Comparison of ENCODE assay signal across 8 cellular contexts in the genomic region with DNA sequence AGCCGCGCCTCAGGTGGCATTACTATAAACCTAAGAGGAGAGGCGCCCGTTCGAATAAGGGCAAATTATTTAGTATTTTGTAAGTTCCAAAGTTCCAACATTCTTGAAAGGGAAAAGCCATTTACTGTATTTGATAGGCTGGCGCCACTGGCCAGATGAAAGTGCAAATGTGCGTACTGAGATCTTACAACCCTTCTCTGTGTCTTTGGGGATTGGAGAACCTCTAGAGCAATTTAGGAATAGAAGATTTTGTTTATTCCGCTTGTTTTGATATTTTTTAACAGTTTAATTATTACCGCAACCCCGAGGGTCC. TPM values are rescaled to one million over a fixed set of nuclear protein-coding genes. Genes with fewer than 3 reads are reported as not detected.
DNase-seq lines count a peak whose midpoint lies in the region; ATAC-seq and TF ChIP-seq lines count a peak whose summit lies in the region.

No MANE protein-coding gene starts in this region.

- no peak for ATAC-seq in activated naive CD4-positive, alpha-beta T cell treated with anti-CD3 and anti-CD28 coated beads, Interleukin-2, amount 50 U/mL, for 72 hours
- ATAC-seq in stimulated activated effector memory CD8-positive, alpha-beta T cell treated with anti-CD3 and anti-CD28 coated beads, Interleukin-12 subunit alpha, Interleukin-12 subunit beta, amount 100 ng/mL, for 72 hours, result no peak

- no peaks in the 10 kb centered on the region for H3K9me3 ChIP-seq in iPS-18c (ENCODE audit: control insufficient read depth, insufficient read depth, low read length)

- peak overlapping the region; percentile 18 to 88 for H3K27ac Mint-ChIP-seq in activated naive CD4-positive, alpha-beta T cell treated with anti-CD3 and anti-CD28 coated beads, Interleukin-2, amount 50 U/mL, for 72 hours
- peak overlapping the region; percentile 92 for H3K27ac Mint-ChIP-seq in stimulated activated effector memory CD8-positive, alpha-beta T cell treated with anti-CD3 and anti-CD28 coated beads, Interleukin-12 subunit alpha, Interleukin-12 subunit beta, amount 100 ng/mL, for 72 hours

- H3K4me3 ChIP-seq in HFF-Myc (replicated peaks; ENCODE audit: low read depth, low read length) (peak overlapping the region; percentile 77), iPS-18c (ENCODE audit: insufficient read depth, low read depth, low read length) (peak overlapping the region; percentile 91)

- H3K9me3 Mint-ChIP-seq in activated naive CD4-positive, alpha-beta T cell treated with anti-CD3 and anti-CD28 coated beads, Interleukin-2, amount 50 U/mL, for 72 hours, result no peaks in the 10 kb centered on the region
- no peaks in the 10 kb centered on the region for H3K9me3 Mint-ChIP-seq in stimulated activated effector memory CD8-positive, alpha-beta T cell treated with anti-CD3 and anti-CD28 coated beads, Interleukin-12 subunit alpha, Interleukin-12 subunit beta, amount 100 ng/mL, for 72 hours

- H3K4me3 Mint-ChIP-seq in stimulated activated effector memory CD8-positive, alpha-beta T cell treated with anti-CD3 and anti-CD28 coated beads, Interleukin-12 subunit alpha, Interleukin-12 subunit beta, amount 100 ng/mL, for 72 hours, result peak overlapping the region; percentile 86

- DNase-seq in HFF-Myc (ENCODE audit: extremely low read depth, low read depth) (no peak), DMS79 treated with DMSO at 0.1 percent for 48 hours (lab: John Stamatoyannopoulos, UW) (no peak), D341Med (ENCODE audit: low spot score) (no peak)
- DNase-seq in activated naive CD4-positive, alpha-beta T cell treated with anti-CD3 and anti-CD28 coated beads, Interleukin-2, amount 50 U/mL, for 72 hours (ENCODE audit: low spot score in 2 of 2), result no peak
- no peak for DNase-seq in stimulated activated effector memory CD8-positive, alpha-beta T cell treated with anti-CD3 and anti-CD28 coated beads, Interleukin-12 subunit alpha, Interleukin-12 subunit beta, amount 100 ng/mL, for 72 hours (ENCODE audit: low spot score in 2 of 2)
- DNase-seq in effector CD4-positive, alpha-beta T cell, result no peak
- no peak for DNase-seq in activated CD8-positive, alpha-beta memory T cell treated with anti-CD3 and anti-CD28 coated beads for 24 hours

- no peak for TF ChIP-seq CTCF in HFF-Myc (IDR thresholded peaks at IDR 0.05; ENCODE audit: low read depth, low read length, missing control alignments)

- H3K36me3 Mint-ChIP-seq in activated naive CD4-positive, alpha-beta T cell treated with anti-CD3 and anti-CD28 coated beads, Interleukin-2, amount 50 U/mL, for 72 hours, result peaks cover 11 to 17% of the 10 kb centered on the region in 2 donors
- H3K36me3 Mint-ChIP-seq in stimulated activated effector memory CD8-positive, alpha-beta T cell treated with anti-CD3 and anti-CD28 coated beads, Interleukin-12 subunit alpha, Interleukin-12 subunit beta, amount 100 ng/mL, for 72 hours, result peaks cover 20% of the 10 kb centered on the region

- peaks cover 34% of the 10 kb centered on the region for H3K4me1 Mint-ChIP-seq in stimulated activated effector memory CD8-positive, alpha-beta T cell treated with anti-CD3 and anti-CD28 coated beads, Interleukin-12 subunit alpha, Interleukin-12 subunit beta, amount 100 ng/mL, for 72 hours

RNA-seq across cellular contexts. Expression of gene WDR35, which starts 0.5 kb away (rescaled TPM):
- 1 to 10 TPM; 3.4 to 8.9 TPM for total RNA-seq in activated naive CD4-positive, alpha-beta T cell treated with anti-CD3 and anti-CD28 coated beads, Interleukin-2, amount 50 U/mL, for 72 hours

RNA-seq across cellular contexts. Expression of gene MATN3, which starts 22.1 kb away (rescaled TPM):
- total RNA-seq in activated naive CD4-positive, alpha-beta T cell treated with anti-CD3 and anti-CD28 coated beads, Interleukin-2, amount 50 U/mL, for 72 hours, result not detected
